In genomic region chr14:52081964-52082363, GRCh38 we compare ENCODE assay signal across 1 cellular context.
TF ChIP-seq lines count a peak whose summit lies in the region.

No MANE protein-coding gene starts in this region.

TF ChIP-seq in K562, 482 proteins besides CTCF, POLR2A, EP300 and RAD21:
- TF ChIP-seq PHB (CRISPR knock-in tag; IDR thresholded peaks at IDR 0.05): no peak
- TF ChIP-seq, protein P1, sequence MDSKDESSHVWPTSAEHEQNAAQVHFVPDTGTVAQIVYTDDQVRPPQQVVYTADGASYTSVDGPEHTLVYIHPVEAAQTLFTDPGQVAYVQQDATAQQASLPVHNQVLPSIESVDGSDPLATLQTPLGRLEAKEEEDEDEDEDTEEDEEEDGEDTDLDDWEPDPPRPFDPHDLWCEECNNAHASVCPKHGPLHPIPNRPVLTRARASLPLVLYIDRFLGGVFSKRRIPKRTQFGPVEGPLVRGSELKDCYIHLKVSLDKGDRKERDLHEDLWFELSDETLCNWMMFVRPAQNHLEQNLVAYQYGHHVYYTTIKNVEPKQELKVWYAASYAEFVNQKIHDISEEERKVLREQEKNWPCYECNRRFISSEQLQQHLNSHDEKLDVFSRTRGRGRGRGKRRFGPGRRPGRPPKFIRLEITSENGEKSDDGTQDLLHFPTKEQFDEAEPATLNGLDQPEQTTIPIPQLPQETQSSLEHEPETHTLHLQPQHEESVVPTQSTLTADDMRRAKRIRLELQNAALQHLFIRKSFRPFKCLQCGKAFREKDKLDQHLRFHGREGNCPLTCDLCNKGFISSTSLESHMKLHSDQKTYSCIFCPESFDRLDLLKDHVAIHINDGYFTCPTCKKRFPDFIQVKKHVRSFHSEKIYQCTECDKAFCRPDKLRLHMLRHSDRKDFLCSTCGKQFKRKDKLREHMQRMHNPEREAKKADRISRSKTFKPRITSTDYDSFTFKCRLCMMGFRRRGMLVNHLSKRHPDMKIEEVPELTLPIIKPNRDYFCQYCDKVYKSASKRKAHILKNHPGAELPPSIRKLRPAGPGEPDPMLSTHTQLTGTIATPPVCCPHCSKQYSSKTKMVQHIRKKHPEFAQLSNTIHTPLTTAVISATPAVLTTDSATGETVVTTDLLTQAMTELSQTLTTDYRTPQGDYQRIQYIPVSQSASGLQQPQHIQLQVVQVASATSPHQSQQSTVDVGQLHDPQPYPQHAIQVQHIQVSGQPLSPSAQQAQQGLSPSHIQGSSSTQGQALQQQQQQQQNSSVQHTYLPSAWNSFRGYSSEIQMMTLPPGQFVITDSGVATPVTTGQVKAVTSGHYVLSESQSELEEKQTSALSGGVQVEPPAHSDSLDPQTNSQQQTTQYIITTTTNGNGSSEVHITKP (IDR thresholded peaks at IDR 0.05; ENCODE audit: partially characterized antibody): peak; percentile 64
